ENCODE assay signal across 8 cellular contexts in genomic region chr1:226940029-226940805, GRCh38. TPM values are rescaled to one million over a fixed set of nuclear protein-coding genes. Genes with fewer than 3 reads are reported as not detected.
A peak's percentile ranks its signal among the peaks of the same experiment; 100 is the strongest.
DNase-seq lines count a peak whose midpoint lies in the region; ATAC-seq and TF ChIP-seq lines count a peak whose summit lies in the region.

COQ8A (plus strand) TSS chr1:226940294; CDS start chr1:226961386, 21,092 bp downstream.

- H3K4me1 ChIP-seq in adrenal gland (replicated peaks in 1 of 2) (peaks cover 45 to 59% of the 10 kb centered on the region in 2 donors), parathyroid adenoma (peaks cover 9% of the 10 kb centered on the region), tibial artery (peaks cover 0 to 42% (median 31%) of the 10 kb centered on the region in 4 donors)

- H3K36me3 ChIP-seq in adrenal gland (replicated peaks in 1 of 2) (no peaks in the 10 kb centered on the region), parathyroid adenoma (ENCODE audit: control insufficient read depth, insufficient read depth, low read length) (no peaks in the 10 kb centered on the region), tibial artery (no peaks in the 10 kb centered on the region)

- H3K27ac ChIP-seq in adrenal gland (peak within 1 kb of the TSS; percentile 85 to 98 (median 97)), parathyroid adenoma (peak within 1 kb of the TSS; percentile 95), tibial artery (peak within 1 kb of the TSS; percentile 92 to 98)

- peak within 1 kb of the TSS; percentile 38 for H3K9ac ChIP-seq in parathyroid adenoma

- H3K4me2 ChIP-seq in parathyroid adenoma (ENCODE audit: low read length): peak within 1 kb of the TSS; percentile 100

- no peak for TF ChIP-seq CTCF in GM12875 (IDR thresholded peaks at IDR 0.05; ENCODE audit: borderline replicate concordance, insufficient read depth, low read depth, low read length)
- no peak for TF ChIP-seq CTCF in adrenal gland (IDR thresholded peaks at IDR 0.05)
- no peak for TF ChIP-seq CTCF in parathyroid adenoma (IDR thresholded peaks at IDR 0.05)
- TF ChIP-seq CTCF in tibial artery (IDR thresholded peaks at IDR 0.05): no peak

- peak; percentile 98 for DNase-seq in NCI-H146 treated with DMSO at 0.1 percent for 48 hours (lab: John Stamatoyannopoulos, UW; ENCODE audit: unreplicated experiment)
- peak; percentile 99 to 100 (median 99) for DNase-seq in adrenal gland
- peak; percentile 100 for DNase-seq in cardiac septum (ENCODE audit: low spot score)
- peak; percentile 98 to 100 for DNase-seq in tibial artery

- H3K27me3 ChIP-seq in adrenal gland (no peaks in the 10 kb centered on the region), parathyroid adenoma (ENCODE audit: control insufficient read depth, insufficient read depth, low read length) (no peaks in the 10 kb centered on the region), tibial artery (no peaks in the 10 kb centered on the region)

- TF ChIP-seq POLR2A in adrenal gland (IDR thresholded peaks at IDR 0.05): peak; percentile 25 to 84

- H3K9me3 ChIP-seq in adrenal gland (replicated peaks in 1 of 3) (peaks cover 0 to under 1% (median 0%) of the 10 kb centered on the region in 3 donors), parathyroid adenoma (ENCODE audit: control insufficient read depth, low read length) (no peaks in the 10 kb centered on the region), tibial artery (no peaks in the 10 kb centered on the region)

- intact Hi-C loops in T-helper 1 cell treated with Interleukin-12 subunit alpha and Interleukin-12 subunit beta and Interleukin-4 antibody, amounts not matched to agents 30 ng/mL and 1 ng/mL, for 36 hours (cut with micrococcal nuclease): loop anchor here (1.0 to 10.0 kb wide), 9 partner anchors 50 to 1467 kb away; partner anchors contain the start of genes ITPKB, LIN9, PARP1 and PSEN2
- intact Hi-C loops in adrenal gland (cut with DNase I) (no loop called here), cardiac septum (cut with DNase I) (loop anchor here (2.0 kb wide), 1 partner anchor 35 kb away; no protein-coding TSS in a partner anchor), tibial artery (cut with DNase I; ENCODE audit: low total_unique reads) (loop anchor here (1.0 to 5.0 kb wide), 2 partner anchors 33 to 68 kb away; partner anchors contain the start of gene PSEN2)

- peaks cover 27% of the 10 kb centered on the region for H3K79me2 ChIP-seq in parathyroid adenoma

- WGBS in adrenal gland, 4 donors: 0 to 3% (median 0%) methylated on average over 7 to 73 of the region's 73 CpGs

- H3K4me3 ChIP-seq in GM12875 (ENCODE audit: low read depth, low read length) (peak within 1 kb of the TSS; percentile 84), adrenal gland (peak within 1 kb of the TSS; percentile 67 to 88 (median 82)), parathyroid adenoma (ENCODE audit: low read depth, low read length) (peak within 1 kb of the TSS; percentile 81), tibial artery (peak within 1 kb of the TSS; percentile 64 to 77)

- ATAC-seq in HG02884 (IDR thresholded peaks at IDR 0.05; ENCODE audit: unreplicated experiment): peak; percentile 94

- peak within 1 kb of the TSS; percentile 97 for H2AFZ ChIP-seq in parathyroid adenoma

RNA-seq across cellular contexts. Expression of gene COQ8A, which starts in this region (rescaled TPM):
- total RNA-seq in T-helper 1 cell treated with Interleukin-12 subunit alpha and Interleukin-12 subunit beta and Interleukin-4 antibody, amounts not matched to agents 30 ng/mL and 1 ng/mL, for 36 hours: 32.4 and 32.7 TPM in 2 replicates
- 100 to 1,000 TPM in 7 of 8 donors, 10 to 100 TPM in 1; 30.1 to 990 (median 609) TPM for total RNA-seq in adrenal gland
- 100 to 1,000 TPM in 2 of 3 donors, 10 to 100 TPM in 1; 33.8 to 453 (median 261) TPM for polyA plus RNA-seq in adrenal gland
- 168 TPM for total RNA-seq in cardiac septum

Comparison
In these comparisons a context has a peak if more than half of its experiments do, and no peak if none do; other contexts are left out.
1. Peak in every context shown above with its lines: DNase-seq, ATAC-seq, H3K4me3 ChIP-seq and H3K27ac ChIP-seq.
2. intact Hi-C loops: an anchor here in T-helper 1 cell treated with Interleukin-12 subunit alpha and Interleukin-12 subunit beta and Interleukin-4 antibody, amounts not matched to agents 30 ng/mL and 1 ng/mL, for 36 hours (1.0 to 10.0 kb wide), cardiac septum (2.0 kb wide) and tibial artery (1.0 to 5.0 kb wide); none called in adrenal gland.